8 cellular contexts compared by ENCODE assay signal in the genomic region with DNA sequence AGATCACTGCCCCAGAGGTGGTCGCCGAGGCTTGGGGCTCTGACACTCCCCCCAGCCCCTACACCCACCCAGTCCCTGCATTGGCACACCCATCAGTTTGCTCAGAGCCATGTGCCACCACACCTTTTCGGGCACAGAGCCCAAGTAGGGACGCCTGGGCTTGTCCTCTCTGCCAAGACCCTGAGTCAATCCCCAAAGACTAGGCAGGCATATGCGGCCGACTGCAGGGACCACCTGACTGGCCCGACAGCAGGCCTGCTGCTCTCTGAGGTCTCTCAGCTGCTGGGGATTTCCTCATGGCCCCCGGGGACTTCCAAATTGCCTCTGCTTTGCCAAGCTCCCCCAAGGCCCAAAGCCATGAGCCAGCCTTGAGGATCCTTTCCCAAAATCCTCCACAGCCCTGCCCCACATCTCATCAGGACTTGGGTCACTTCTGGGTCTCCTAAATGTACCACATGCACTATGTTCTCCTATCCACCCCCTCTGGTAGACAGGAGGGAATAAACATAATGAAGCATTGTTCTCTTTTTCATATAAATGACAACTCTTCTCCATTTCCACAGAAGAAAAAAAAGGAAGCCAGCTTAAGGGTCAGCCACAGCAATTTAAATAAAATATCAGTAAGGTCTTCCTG. TPM values are rescaled to one million over a fixed set of nuclear protein-coding genes. Genes with fewer than 3 reads are reported as not detected.
DNase-seq lines count a peak whose midpoint lies in the region; ATAC-seq and TF ChIP-seq lines count a peak whose summit lies in the region.

No MANE protein-coding gene starts in this region.

- DNase-seq in NCI-H345 (lab: John Stamatoyannopoulos, UW) (peak; percentile 23), NCI-H345 treated with DMSO at 0.1 percent for 48 hours (lab: John Stamatoyannopoulos, UW; ENCODE audit: unreplicated experiment) (no peak), NCI-H1694 (lab: John Stamatoyannopoulos, UW) (peak; percentile 93), chondrocyte (ENCODE audit: low spot score) (no peak), myocyte (ENCODE audit: low read depth) (peak; percentile 82), NCI-H2196 (lab: John Stamatoyannopoulos, UW; ENCODE audit: unreplicated experiment) (no peak)

- H3K27ac Mint-ChIP-seq in chondrocyte (ENCODE audit: unreplicated experiment): no peak overlapping the region

- H3K36me3 Mint-ChIP-seq in chondrocyte (ENCODE audit: low read depth): no peaks in the 10 kb centered on the region

- H3K9me3 Mint-ChIP-seq in chondrocyte (ENCODE audit: low read depth): no peaks in the 10 kb centered on the region

- peak overlapping the region; percentile 64 for H3K4me3 Mint-ChIP-seq in chondrocyte (ENCODE audit: unreplicated experiment)

- TF ChIP-seq CTCF in chondrocyte (IDR thresholded peaks at IDR 0.05): no peak

- ATAC-seq in GM21390 (IDR thresholded peaks at IDR 0.05; ENCODE audit: unreplicated experiment) (no peak), GM21619 (IDR thresholded peaks at IDR 0.05; ENCODE audit: unreplicated experiment) (no peak)

- no peaks in the 10 kb centered on the region for H3K27me3 Mint-ChIP-seq in chondrocyte (ENCODE audit: low read depth)

- H3K4me1 Mint-ChIP-seq in chondrocyte (ENCODE audit: low read depth): peaks cover 44% of the 10 kb centered on the region

RNA-seq across cellular contexts. Expression of gene MYO18A, which starts 30.6 kb away (rescaled TPM):
- 24.4 to 30.0 TPM (median 26.1 TPM) in 3 replicates for total RNA-seq in chondrocyte
- 167 and 209 TPM in 2 replicates for total RNA-seq in myocyte
- polyA plus RNA-seq in myocyte (2012): 78.9 TPM

Comparison
In these comparisons a context has a peak if more than half of its experiments do, and no peak if none do; other contexts are left out.
1. DNase-seq: peak in NCI-H345 (single experiment), NCI-H1694 (single experiment) and myocyte (single experiment); none in NCI-H345 treated with DMSO at 0.1 percent for 48 hours (single experiment), chondrocyte (single experiment) and NCI-H2196 (single experiment).